ENCODE assay signal across 1 cellular context in genomic region chr6:11067348-11067747, GRCh38.
A peak's percentile ranks its signal among the peaks of the same experiment; 100 is the strongest.
TF ChIP-seq lines count a peak whose summit lies in the region.

No MANE protein-coding gene starts in this region.

TF ChIP-seq in HepG2, 621 proteins besides CTCF, POLR2A, EP300 and RAD21 (continued from another document and continues in another):
- TF ChIP-seq SOX5 (CRISPR knock-in tag; IDR thresholded peaks at IDR 0.05; ENCODE audit: borderline replicate concordance) (peak; percentile 79; the same call in 1 of the 2 replicates), MAFK (conservative IDR thresholded peaks at IDR 0.05 in 1 of 2, IDR thresholded peaks at IDR 0.05 in 1 of 2; ENCODE audit: low read length in 2 of 2) (no peak), ATF2 (CRISPR knock-in tag; IDR thresholded peaks at IDR 0.05) (no peak), ARNT2 (CRISPR knock-in tag; IDR thresholded peaks at IDR 0.05; ENCODE audit: low read depth) (no peak), ZNF841 (CRISPR knock-in tag; IDR thresholded peaks at IDR 0.05; ENCODE audit: borderline replicate concordance) (no peak), BCL6 (CRISPR knock-in tag; IDR thresholded peaks at IDR 0.05) (peak; percentile 82), MEF2D (CRISPR knock-in tag; IDR thresholded peaks at IDR 0.05) (0 out of 2 replicates have a peak, but pooled peaks have one; percentile 1), KLF13 (CRISPR knock-in tag; IDR thresholded peaks at IDR 0.05) (no peak), BCLAF1 (IDR thresholded peaks at IDR 0.05) (no peak), RCOR2 (CRISPR knock-in tag; IDR thresholded peaks at IDR 0.05) (peak; percentile 34; the same call in 1 of the 2 replicates), SNRNP70 (IDR thresholded peaks at IDR 0.05; ENCODE audit: low read depth, low read length) (no peak), TBL1XR1 (IDR thresholded peaks at IDR 0.05; ENCODE audit: borderline replicate concordance, low read length, partially characterized antibody) (no peak), SIN3A (IDR thresholded peaks at IDR 0.05; ENCODE audit: borderline replicate concordance, low read depth, low read length) (no peak), SNAPC4 (CRISPR knock-in tag; IDR thresholded peaks at IDR 0.05) (no peak), KLF9 (CRISPR knock-in tag; IDR thresholded peaks at IDR 0.05; ENCODE audit: low read depth) (no peak; the same call in 1 of the 2 replicates), RELA (CRISPR knock-in tag; IDR thresholded peaks at IDR 0.05) (no peak), ZFY (CRISPR knock-in tag; IDR thresholded peaks at IDR 0.05) (no peak), SMAD3 (CRISPR knock-in tag; IDR thresholded peaks at IDR 0.05) (no peak), RBM22 (optimal IDR thresholded peaks at IDR 0.05; ENCODE audit: low read length) (no peak), SCMH1 (CRISPR knock-in tag; IDR thresholded peaks at IDR 0.05; ENCODE audit: borderline replicate concordance) (no peak), PAF1 (CRISPR knock-in tag; IDR thresholded peaks at IDR 0.05) (no peak), ZNF274 (CRISPR knock-in tag; IDR thresholded peaks at IDR 0.05) (peak; percentile 55; the same call in 1 of the 2 replicates), NFAT5 (CRISPR knock-in tag; IDR thresholded peaks at IDR 0.05) (no peak), HMGA1 (CRISPR knock-in tag; conservative IDR thresholded peaks at IDR 0.05) (no peak), MEIS1 (CRISPR knock-in tag; IDR thresholded peaks at IDR 0.05; ENCODE audit: borderline replicate concordance) (no peak), FIP1L1 (IDR thresholded peaks at IDR 0.05; ENCODE audit: borderline replicate concordance, insufficient read depth, low read depth, low read length) (no peak), ZNF12 (CRISPR knock-in tag; IDR thresholded peaks at IDR 0.05) (peak; percentile 14; the same call in 1 of the 2 replicates), ZNF609 (CRISPR knock-in tag; IDR thresholded peaks at IDR 0.05; ENCODE audit: borderline replicate concordance) (no peak; the same call in 1 of the 2 replicates), KAT2B (IDR thresholded peaks at IDR 0.05; ENCODE audit: borderline replicate concordance, low read depth, low read length) (no peak), DNMT3B (CRISPR knock-in tag; conservative IDR thresholded peaks at IDR 0.05) (no peak), MTA3 (CRISPR knock-in tag; IDR thresholded peaks at IDR 0.05) (no peak), SKI (IDR thresholded peaks at IDR 0.05; ENCODE audit: partially characterized antibody) (no peak)
- TF ChIP-seq, protein P1, sequence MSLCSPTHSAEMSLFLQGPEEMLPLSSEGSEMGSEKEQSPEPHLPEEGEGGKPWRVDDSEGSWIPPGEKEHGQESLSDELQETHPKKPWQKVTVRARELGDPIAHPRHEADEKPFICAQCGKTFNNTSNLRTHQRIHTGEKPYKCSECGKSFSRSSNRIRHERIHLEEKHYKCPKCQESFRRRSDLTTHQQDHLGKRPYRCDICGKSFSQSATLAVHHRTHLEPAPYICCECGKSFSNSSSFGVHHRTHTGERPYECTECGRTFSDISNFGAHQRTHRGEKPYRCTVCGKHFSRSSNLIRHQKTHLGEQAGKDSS (CRISPR knock-in tag; IDR thresholded peaks at IDR 0.05; ENCODE audit: borderline replicate concordance, low read depth) = no peak
- TF ChIP-seq, protein P2, sequence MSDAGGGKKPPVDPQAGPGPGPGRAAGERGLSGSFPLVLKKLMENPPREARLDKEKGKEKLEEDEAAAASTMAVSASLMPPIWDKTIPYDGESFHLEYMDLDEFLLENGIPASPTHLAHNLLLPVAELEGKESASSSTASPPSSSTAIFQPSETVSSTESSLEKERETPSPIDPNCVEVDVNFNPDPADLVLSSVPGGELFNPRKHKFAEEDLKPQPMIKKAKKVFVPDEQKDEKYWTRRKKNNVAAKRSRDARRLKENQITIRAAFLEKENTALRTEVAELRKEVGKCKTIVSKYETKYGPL (CRISPR knock-in tag; IDR thresholded peaks at IDR 0.05) = no peak
- TF ChIP-seq, protein P3, sequence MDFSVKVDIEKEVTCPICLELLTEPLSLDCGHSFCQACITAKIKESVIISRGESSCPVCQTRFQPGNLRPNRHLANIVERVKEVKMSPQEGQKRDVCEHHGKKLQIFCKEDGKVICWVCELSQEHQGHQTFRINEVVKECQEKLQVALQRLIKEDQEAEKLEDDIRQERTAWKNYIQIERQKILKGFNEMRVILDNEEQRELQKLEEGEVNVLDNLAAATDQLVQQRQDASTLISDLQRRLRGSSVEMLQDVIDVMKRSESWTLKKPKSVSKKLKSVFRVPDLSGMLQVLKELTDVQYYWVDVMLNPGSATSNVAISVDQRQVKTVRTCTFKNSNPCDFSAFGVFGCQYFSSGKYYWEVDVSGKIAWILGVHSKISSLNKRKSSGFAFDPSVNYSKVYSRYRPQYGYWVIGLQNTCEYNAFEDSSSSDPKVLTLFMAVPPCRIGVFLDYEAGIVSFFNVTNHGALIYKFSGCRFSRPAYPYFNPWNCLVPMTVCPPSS (IDR thresholded peaks at IDR 0.05) = no peak
